ENCODE assay signal across 24 cellular contexts in the genomic region with DNA sequence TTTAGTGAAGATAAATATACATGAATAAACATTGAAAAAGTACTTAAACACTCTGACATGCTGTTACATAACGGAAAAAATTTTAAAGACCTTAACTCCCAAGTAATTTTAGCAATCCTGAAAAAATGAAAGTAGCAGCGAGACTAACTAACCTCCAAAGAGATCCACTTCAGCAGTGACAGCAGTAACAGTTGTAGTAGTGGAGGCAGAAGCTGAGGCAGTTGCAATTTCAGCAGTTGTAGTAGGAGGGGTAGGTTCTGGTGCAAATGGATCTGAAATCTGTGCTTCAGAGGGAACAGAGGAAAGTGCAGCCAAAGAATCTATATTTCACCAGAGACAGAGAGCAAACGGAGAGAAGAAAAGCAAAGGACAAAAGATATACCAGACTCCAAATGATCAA.
DNase-seq lines count a peak whose midpoint lies in the region; ATAC-seq and TF ChIP-seq lines count a peak whose summit lies in the region.
"Had no signal": no experiment of that assay in that cellular context is flagged by ENCODE, and none has a peak within 500 bp of the region (broad histone marks: within the 10 kb centered on the region; RNA-seq: fewer than 3 reads in every experiment).

No MANE protein-coding gene starts in this region.

- H3K27me3 ChIP-seq in osteoblast (ENCODE audit: insufficient read depth, low read length) = no peaks in the 10 kb centered on the region
- H3K27me3 ChIP-seq in CD8-positive, alpha-beta memory T cell (ENCODE audit: insufficient read depth, low read length, poor library complexity, severe bottlenecking) = no peaks in the 10 kb centered on the region
- H3K27me3 ChIP-seq: BLaER1 treated with 17β-estradiol and CSF1 and Interleukin-3, amounts not matched to agents 10 nM and 100 nM had no signal

- H3K4me3 Mint-ChIP-seq in WTC11 = no peak overlapping the region
- H3K4me3 Mint-ChIP-seq in CD8-positive, alpha-beta memory T cell = no peak overlapping the region
- H3K4me3 Mint-ChIP-seq: CD4-positive, alpha-beta memory T cell; IgD-negative memory B cell had no signal

- CTCF ChIA-PET in WTC11 (lab: Charles Lee) = interaction anchor here (1.0 kb wide), 1 partner anchor 14 kb away, joined by 4 read pairs; no protein-coding TSS in a partner anchor
- CTCF ChIA-PET in CD8-positive, alpha-beta memory T cell (lab: Charles Lee) = no interaction called here

- peak overlapping the region; percentile 25 for H2AFZ ChIP-seq in osteoblast (ENCODE audit: low read length)

- H3K4me2 ChIP-seq in osteoblast (ENCODE audit: insufficient read depth, low read length) = peak overlapping the region; percentile 41
- H3K4me2 ChIP-seq: BLaER1 treated with 17β-estradiol and CSF1 and Interleukin-3, amounts not matched to agents 10 nM and 100 nM; KMS-11 had no signal

- H3K36me3 ChIP-seq in osteoblast (ENCODE audit: insufficient read depth, low read length) = no peaks in the 10 kb centered on the region
- no peaks in the 10 kb centered on the region for H3K36me3 ChIP-seq in CD8-positive, alpha-beta memory T cell (ENCODE audit: insufficient read depth, low read length)
- H3K36me3 ChIP-seq: BLaER1 treated with 17β-estradiol and CSF1 and Interleukin-3, amounts not matched to agents 10 nM and 100 nM had no signal

- no peak overlapping the region for H3K4me3 ChIP-seq in osteoblast (ENCODE audit: insufficient read depth, low read length)
- H3K4me3 ChIP-seq in CD8-positive, alpha-beta memory T cell (ENCODE audit: low read length) = no peak overlapping the region
- H3K4me3 ChIP-seq: BLaER1 treated with 17β-estradiol and CSF1 and Interleukin-3, amounts not matched to agents 10 nM and 100 nM; SK-N-MC had no signal

- H3K36me3 Mint-ChIP-seq in WTC11 = no peaks in the 10 kb centered on the region
- no peaks in the 10 kb centered on the region for H3K36me3 Mint-ChIP-seq in CD8-positive, alpha-beta memory T cell
- H3K36me3 Mint-ChIP-seq: CD4-positive, alpha-beta memory T cell; IgD-negative memory B cell had no signal

- H3K79me2 ChIP-seq in osteoblast (ENCODE audit: insufficient read depth, low read length) = no peaks in the 10 kb centered on the region

- H4K20me1 ChIP-seq in osteoblast (ENCODE audit: insufficient read depth, low read length) = no peaks in the 10 kb centered on the region
- H4K20me1 ChIP-seq: BLaER1 treated with 17β-estradiol and CSF1 and Interleukin-3, amounts not matched to agents 10 nM and 100 nM had no signal

- POLR2A ChIA-PET in WTC11 (lab: Charles Lee) = no interaction called here
- POLR2A ChIA-PET in CD8-positive, alpha-beta memory T cell (lab: Charles Lee) = no interaction called here

- DNase-seq in GM03348 (ENCODE audit: low spot score) = peak; percentile 8
- DNase-seq in WTC11 (ENCODE audit: low spot score) = no peak
- DNase-seq in fibroblast of peridontal ligament (ENCODE audit: extremely low read depth) = peak; percentile 12
- no peak for DNase-seq in osteoblast (ENCODE audit: insufficient read length, low spot score, missing footprints)
- no peak for DNase-seq in SHP77 treated with DMSO at 0.1 percent for 48 hours (lab: John Stamatoyannopoulos, UW)
- DNase-seq in GOT3 (lab: John Stamatoyannopoulos, UW) = no peak
- no peak for DNase-seq in substantia nigra (lab: John Stamatoyannopoulos, UW)
- no peak for DNase-seq in CD8-positive, alpha-beta memory T cell
- DNase-seq: CD4-positive, alpha-beta memory T cell; DMS79 treated with DMSO at 0.1 percent for 48 hours; GF-D8; HCEC 1CT; MM.1S; NCI-H1048; NCI-H1417; NCI-H1694; NCI-H2029 treated with DMSO at 0.1 percent for 48 hours; NCI-H526 treated with DMSO at 0.1 percent for 48 hours; SIG-M5 had no signal

- H3K9me3 Mint-ChIP-seq in WTC11 = no peaks in the 10 kb centered on the region
- H3K9me3 Mint-ChIP-seq in CD8-positive, alpha-beta memory T cell = peaks cover 0 to 3% (median 0%) of the 10 kb centered on the region in 5 donors
- H3K9me3 Mint-ChIP-seq: CD4-positive, alpha-beta memory T cell; IgD-negative memory B cell had no signal

- H3K9me3 ChIP-seq in osteoblast (ENCODE audit: low read depth, low read length) = no peaks in the 10 kb centered on the region
- no peaks in the 10 kb centered on the region for H3K9me3 ChIP-seq in CD8-positive, alpha-beta memory T cell (ENCODE audit: low read length)
- H3K9me3 ChIP-seq: BLaER1 treated with 17β-estradiol and CSF1 and Interleukin-3, amounts not matched to agents 10 nM and 100 nM had no signal

- peaks cover 5% of the 10 kb centered on the region for H3K4me1 Mint-ChIP-seq in WTC11
- no peaks in the 10 kb centered on the region for H3K4me1 Mint-ChIP-seq in CD8-positive, alpha-beta memory T cell
- H3K4me1 Mint-ChIP-seq: CD4-positive, alpha-beta memory T cell; IgD-negative memory B cell had no signal

- no peak overlapping the region for H3K27ac ChIP-seq in osteoblast (ENCODE audit: low read depth, low read length)
- no peak overlapping the region for H3K27ac ChIP-seq in substantia nigra (ENCODE audit: low read depth, low read length, poor library complexity, severe bottlenecking)
- no peak overlapping the region for H3K27ac ChIP-seq in CD8-positive, alpha-beta memory T cell (ENCODE audit: low read depth, low read length)
- H3K27ac ChIP-seq: BLaER1 treated with 17β-estradiol and CSF1 and Interleukin-3, amounts not matched to agents 10 nM and 100 nM; KMS-11; SK-N-MC had no signal

- no peak for ATAC-seq in WTC11
- ATAC-seq: Panc1 had no signal

- peaks cover 2% of the 10 kb centered on the region for H3K4me1 ChIP-seq in osteoblast (ENCODE audit: insufficient read depth, low read length)
- H3K4me1 ChIP-seq in CD8-positive, alpha-beta memory T cell (ENCODE audit: insufficient read depth, low read length) = no peaks in the 10 kb centered on the region
- H3K4me1 ChIP-seq: BLaER1 treated with 17β-estradiol and CSF1 and Interleukin-3, amounts not matched to agents 10 nM and 100 nM had no signal

- no peaks in the 10 kb centered on the region for H3K27me3 Mint-ChIP-seq in WTC11 (ENCODE audit: low read depth)
- peaks cover 0 to 4% of the 10 kb centered on the region in 2 donors for H3K27me3 Mint-ChIP-seq in CD8-positive, alpha-beta memory T cell
- H3K27me3 Mint-ChIP-seq: CD4-positive, alpha-beta memory T cell; IgD-negative memory B cell had no signal

- peak overlapping the region; percentile 19; the same call in 1 of the 2 replicates for H3K27ac Mint-ChIP-seq in WTC11
- no peak overlapping the region for H3K27ac Mint-ChIP-seq in CD8-positive, alpha-beta memory T cell
- H3K27ac Mint-ChIP-seq: CD4-positive, alpha-beta memory T cell; IgD-negative memory B cell had no signal

- TF ChIP-seq CTCF in WTC11 (IDR thresholded peaks at IDR 0.05) (no peak), osteoblast (IDR thresholded peaks at IDR 0.05; ENCODE audit: extremely low read depth, low read depth, low read length) (no peak)

TF ChIP-seq in WTC11, 78 proteins besides CTCF, POLR2A, EP300 and RAD21 (continues in another document):
- TF ChIP-seq ETV6 (CRISPR knock-in tag; IDR thresholded peaks at IDR 0.05) = no peak
- TF ChIP-seq, protein P1, sequence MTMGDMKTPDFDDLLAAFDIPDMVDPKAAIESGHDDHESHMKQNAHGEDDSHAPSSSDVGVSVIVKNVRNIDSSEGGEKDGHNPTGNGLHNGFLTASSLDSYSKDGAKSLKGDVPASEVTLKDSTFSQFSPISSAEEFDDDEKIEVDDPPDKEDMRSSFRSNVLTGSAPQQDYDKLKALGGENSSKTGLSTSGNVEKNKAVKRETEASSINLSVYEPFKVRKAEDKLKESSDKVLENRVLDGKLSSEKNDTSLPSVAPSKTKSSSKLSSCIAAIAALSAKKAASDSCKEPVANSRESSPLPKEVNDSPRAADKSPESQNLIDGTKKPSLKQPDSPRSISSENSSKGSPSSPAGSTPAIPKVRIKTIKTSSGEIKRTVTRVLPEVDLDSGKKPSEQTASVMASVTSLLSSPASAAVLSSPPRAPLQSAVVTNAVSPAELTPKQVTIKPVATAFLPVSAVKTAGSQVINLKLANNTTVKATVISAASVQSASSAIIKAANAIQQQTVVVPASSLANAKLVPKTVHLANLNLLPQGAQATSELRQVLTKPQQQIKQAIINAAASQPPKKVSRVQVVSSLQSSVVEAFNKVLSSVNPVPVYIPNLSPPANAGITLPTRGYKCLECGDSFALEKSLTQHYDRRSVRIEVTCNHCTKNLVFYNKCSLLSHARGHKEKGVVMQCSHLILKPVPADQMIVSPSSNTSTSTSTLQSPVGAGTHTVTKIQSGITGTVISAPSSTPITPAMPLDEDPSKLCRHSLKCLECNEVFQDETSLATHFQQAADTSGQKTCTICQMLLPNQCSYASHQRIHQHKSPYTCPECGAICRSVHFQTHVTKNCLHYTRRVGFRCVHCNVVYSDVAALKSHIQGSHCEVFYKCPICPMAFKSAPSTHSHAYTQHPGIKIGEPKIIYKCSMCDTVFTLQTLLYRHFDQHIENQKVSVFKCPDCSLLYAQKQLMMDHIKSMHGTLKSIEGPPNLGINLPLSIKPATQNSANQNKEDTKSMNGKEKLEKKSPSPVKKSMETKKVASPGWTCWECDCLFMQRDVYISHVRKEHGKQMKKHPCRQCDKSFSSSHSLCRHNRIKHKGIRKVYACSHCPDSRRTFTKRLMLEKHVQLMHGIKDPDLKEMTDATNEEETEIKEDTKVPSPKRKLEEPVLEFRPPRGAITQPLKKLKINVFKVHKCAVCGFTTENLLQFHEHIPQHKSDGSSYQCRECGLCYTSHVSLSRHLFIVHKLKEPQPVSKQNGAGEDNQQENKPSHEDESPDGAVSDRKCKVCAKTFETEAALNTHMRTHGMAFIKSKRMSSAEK (CRISPR knock-in tag; IDR thresholded peaks at IDR 0.05; ENCODE audit: borderline replicate concordance) = no peak
- TF ChIP-seq, protein P2, sequence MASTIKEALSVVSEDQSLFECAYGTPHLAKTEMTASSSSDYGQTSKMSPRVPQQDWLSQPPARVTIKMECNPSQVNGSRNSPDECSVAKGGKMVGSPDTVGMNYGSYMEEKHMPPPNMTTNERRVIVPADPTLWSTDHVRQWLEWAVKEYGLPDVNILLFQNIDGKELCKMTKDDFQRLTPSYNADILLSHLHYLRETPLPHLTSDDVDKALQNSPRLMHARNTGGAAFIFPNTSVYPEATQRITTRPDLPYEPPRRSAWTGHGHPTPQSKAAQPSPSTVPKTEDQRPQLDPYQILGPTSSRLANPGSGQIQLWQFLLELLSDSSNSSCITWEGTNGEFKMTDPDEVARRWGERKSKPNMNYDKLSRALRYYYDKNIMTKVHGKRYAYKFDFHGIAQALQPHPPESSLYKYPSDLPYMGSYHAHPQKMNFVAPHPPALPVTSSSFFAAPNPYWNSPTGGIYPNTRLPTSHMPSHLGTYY (CRISPR knock-in tag; IDR thresholded peaks at IDR 0.05) = no peak
- TF ChIP-seq SMAD4 (CRISPR knock-in tag; IDR thresholded peaks at IDR 0.05) = no peak
- TF ChIP-seq TCF7 (CRISPR knock-in tag; IDR thresholded peaks at IDR 0.05; ENCODE audit: low read depth) = no peak

Comparison
In these comparisons a context has a peak if more than half of its experiments do, and no peak if none do; other contexts are left out.
1. DNase-seq: peak in GM03348 (single experiment) and fibroblast of peridontal ligament (single experiment); none in WTC11 (single experiment), osteoblast (single experiment), SHP77 treated with DMSO at 0.1 percent for 48 hours (single experiment), GOT3 (single experiment), substantia nigra (0 of 49) and CD8-positive, alpha-beta memory T cell (0 of 5).